ENCODE assay signal across 24 cellular contexts in the genomic region with DNA sequence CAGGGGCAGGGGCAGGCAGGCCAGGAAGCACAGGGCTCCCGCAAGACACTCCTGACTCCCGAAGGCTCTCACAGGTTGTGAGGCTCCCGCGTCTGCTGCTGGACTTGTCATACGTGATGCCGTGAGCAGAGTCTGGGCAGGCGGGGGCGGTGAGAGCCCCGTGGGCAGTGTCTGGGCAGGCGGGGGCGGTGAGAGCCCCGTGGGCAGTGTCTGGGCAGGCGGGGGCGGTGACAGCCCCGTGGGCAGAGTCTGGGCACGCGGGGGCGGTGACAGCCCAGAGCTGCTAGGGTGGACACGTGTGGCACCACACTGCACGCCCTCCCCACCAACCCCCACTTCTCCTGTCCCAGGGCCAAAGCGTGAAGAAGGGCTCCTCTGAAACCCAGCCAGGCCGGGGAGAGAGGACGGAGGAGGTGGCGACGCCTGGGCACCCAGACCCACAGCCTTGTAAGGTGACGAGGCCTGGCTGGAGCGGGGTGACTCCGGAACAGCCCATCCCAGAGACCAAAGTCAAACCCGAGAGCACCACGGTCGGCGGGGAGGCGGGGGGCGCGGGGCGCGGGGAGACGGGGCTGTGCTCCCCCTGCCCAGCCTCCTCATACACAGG. TPM values are rescaled to one million over a fixed set of nuclear protein-coding genes. Genes with fewer than 3 reads are reported as not detected.
DNase-seq lines count a peak whose midpoint lies in the region; ATAC-seq and TF ChIP-seq lines count a peak whose summit lies in the region.
"Had no signal": no experiment of that assay in that cellular context is flagged by ENCODE, and none has a peak within 500 bp of the region (broad histone marks: within the 10 kb centered on the region; RNA-seq: fewer than 3 reads in every experiment).

No MANE protein-coding gene starts in this region.

- peaks cover 2% of the 10 kb centered on the region for H3K4me1 Mint-ChIP-seq in activated CD8-positive, alpha-beta T cell treated with anti-CD3 and anti-CD28 coated beads for 36 hours (ENCODE audit: low read depth)
- H3K4me1 Mint-ChIP-seq: mesothelial cell of epicardium had no signal

- H3K4me3 Mint-ChIP-seq in activated CD8-positive, alpha-beta T cell treated with anti-CD3 and anti-CD28 coated beads for 36 hours: no peak overlapping the region
- H3K4me3 Mint-ChIP-seq: activated T-cell treated with anti-CD3 and anti-CD28 coated beads, Interleukin-2, amount 50 U/mL, for 24 hours; HFFc6; mesothelial cell of epicardium; naive thymus-derived CD4-positive, alpha-beta T cell; T-helper 2 cell treated with Interferon-gamma antibody and Interleukin-4, amounts not matched to agents 5 μg/mL and 100 μg/mL, for 36 hours had no signal

- intact Hi-C loops in activated CD8-positive, alpha-beta T cell treated with anti-CD3 and anti-CD28 coated beads for 36 hours (cut with micrococcal nuclease): no loop called here

- ATAC-seq in stimulated activated naive CD8-positive, alpha-beta T cell treated with anti-CD3 and anti-CD28 coated beads, Interleukin-15, Interleukin-2, amounts not matched to agents 100 U/mL and 50 U/mL, for 24 hours: peak; percentile 10
- ATAC-seq in activated CD8-positive, alpha-beta T cell treated with anti-CD3 and anti-CD28 coated beads for 36 hours: no peak
- ATAC-seq: naive thymus-derived CD4-positive, alpha-beta T cell had no signal

- no peaks in the 10 kb centered on the region for H3K36me3 Mint-ChIP-seq in activated CD8-positive, alpha-beta T cell treated with anti-CD3 and anti-CD28 coated beads for 36 hours (ENCODE audit: low read depth)

- no peaks in the 10 kb centered on the region for H3K27me3 Mint-ChIP-seq in activated CD8-positive, alpha-beta T cell treated with anti-CD3 and anti-CD28 coated beads for 36 hours
- H3K27me3 Mint-ChIP-seq: activated T-cell treated with anti-CD3 and anti-CD28 coated beads, Interleukin-2, amount 50 U/mL, for 24 hours; naive thymus-derived CD4-positive, alpha-beta T cell had no signal

- no peaks in the 10 kb centered on the region for H3K27me3 ChIP-seq in layer of hippocampus (ENCODE audit: control insufficient read depth, insufficient read depth, low read length)
- H3K27me3 ChIP-seq: adrenal gland, brain microvascular endothelial cell, vagina had no signal

- POLR2A ChIA-PET in activated CD8-positive, alpha-beta T cell treated with anti-CD3 and anti-CD28 coated beads for 36 hours (lab: Charles Lee): no interaction called here

- H3K27ac ChIP-seq in layer of hippocampus (ENCODE audit: low read depth, low read length): peak overlapping the region; percentile 21
- H3K27ac ChIP-seq: adrenal gland, brain microvascular endothelial cell, epithelial cell of prostate, vagina had no signal

- CTCF ChIA-PET in activated CD8-positive, alpha-beta T cell treated with anti-CD3 and anti-CD28 coated beads for 36 hours (lab: Charles Lee): no interaction called here

- H3K9me3 Mint-ChIP-seq in activated CD8-positive, alpha-beta T cell treated with anti-CD3 and anti-CD28 coated beads for 36 hours: no peaks in the 10 kb centered on the region
- H3K9me3 Mint-ChIP-seq: activated T-cell treated with anti-CD3 and anti-CD28 coated beads, Interleukin-2, amount 50 U/mL, for 24 hours; HFFc6; mesothelial cell of epicardium; naive thymus-derived CD4-positive, alpha-beta T cell; T-helper 2 cell treated with Interferon-gamma antibody and Interleukin-4, amounts not matched to agents 5 μg/mL and 100 μg/mL, for 36 hours had no signal

- peak; percentile 70 for DNase-seq in HT-29 (ENCODE audit: low spot score)
- DNase-seq in SW480 (ENCODE audit: low spot score): peak; percentile 48
- DNase-seq in stimulated activated naive CD8-positive, alpha-beta T cell treated with anti-CD3 and anti-CD28 coated beads, Interleukin-15, Interleukin-2, amounts not matched to agents 100 U/mL and 50 U/mL, for 24 hours: no peak
- DNase-seq in A172 (ENCODE audit: low spot score): no peak
- DNase-seq in activated naive CD4-positive, alpha-beta T cell treated with anti-CD3 and anti-CD28 coated beads, Interleukin-2, amount 50 U/mL, for 16 hours: no peak
- no peak for DNase-seq in DMS 273 treated with DMSO at 0.1 percent for 48 hours (lab: John Stamatoyannopoulos, UW)
- DNase-seq in activated CD8-positive, alpha-beta T cell treated with anti-CD3 and anti-CD28 coated beads for 36 hours: no peak
- DNase-seq: activated naive CD4-positive, alpha-beta T cell; activated T-cell treated with anti-CD3 and anti-CD28 coated beads, Interleukin-2, amount 50 U/mL, for 24 hours; adrenal gland; Calu3; effector CD8-positive, alpha-beta T cell; HFFc6; Kasumi-1; naive thymus-derived CD4-positive, alpha-beta T cell; NCI-H1436; NCI-H82; occipital lobe had no signal

- no peak for TF ChIP-seq CTCF in activated CD8-positive, alpha-beta T cell treated with anti-CD3 and anti-CD28 coated beads for 36 hours (IDR thresholded peaks at IDR 0.05)

- no peak overlapping the region for H3K27ac Mint-ChIP-seq in activated CD8-positive, alpha-beta T cell treated with anti-CD3 and anti-CD28 coated beads for 36 hours
- H3K27ac Mint-ChIP-seq: activated T-cell treated with anti-CD3 and anti-CD28 coated beads, Interleukin-2, amount 50 U/mL, for 24 hours; HFFc6; mesothelial cell of epicardium; naive thymus-derived CD4-positive, alpha-beta T cell; T-helper 2 cell treated with Interferon-gamma antibody and Interleukin-4, amounts not matched to agents 5 μg/mL and 100 μg/mL, for 36 hours had no signal

RNA-seq across cellular contexts. Expression of gene TNK2, which starts 35.0 kb away (rescaled TPM):
- 172 and 212 TPM in 2 replicates for total RNA-seq in HT-29 (2014; rRNA removed; shearing (Covaris generic))
- total RNA-seq in A172 (2014; rRNA removed; shearing (Covaris generic)): 14.6 and 15.4 TPM in 2 replicates
- total RNA-seq in activated CD8-positive, alpha-beta T cell treated with anti-CD3 and anti-CD28 coated beads for 36 hours: 10 to 100 TPM; 41.9 to 43.0 TPM

Comparison
In these comparisons a context has a peak if more than half of its experiments do, and no peak if none do; other contexts are left out.
1. DNase-seq: peak in HT-29 (single experiment) and SW480 (single experiment); none in stimulated activated naive CD8-positive, alpha-beta T cell treated with anti-CD3 and anti-CD28 coated beads, Interleukin-15, Interleukin-2, amounts not matched to agents 100 U/mL and 50 U/mL, for 24 hours (single experiment), A172 (single experiment), activated naive CD4-positive, alpha-beta T cell treated with anti-CD3 and anti-CD28 coated beads, Interleukin-2, amount 50 U/mL, for 16 hours (single experiment), DMS 273 treated with DMSO at 0.1 percent for 48 hours (single experiment) and activated CD8-positive, alpha-beta T cell treated with anti-CD3 and anti-CD28 coated beads for 36 hours (single experiment).